Comparison of ENCODE assay signal across 9 cellular contexts in the genomic region with DNA sequence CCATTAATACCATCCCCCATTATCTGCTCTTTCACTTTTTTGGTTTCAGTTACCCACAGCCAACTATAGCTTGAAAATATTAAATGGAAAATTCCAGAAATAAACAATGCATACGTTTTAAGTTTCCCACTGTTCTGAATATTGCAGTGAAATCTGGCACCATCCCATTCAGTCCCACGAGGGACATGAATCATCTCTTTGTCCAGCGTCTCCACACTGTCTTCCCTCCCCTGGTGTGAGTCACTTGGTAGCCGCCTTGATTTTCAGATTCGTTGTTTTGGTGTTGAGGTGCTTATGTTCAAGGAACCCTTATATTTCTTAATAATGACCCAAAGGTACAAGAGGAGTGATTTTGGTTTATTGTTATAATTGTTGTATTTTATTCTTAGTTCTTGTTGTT.
DNase-seq lines count a peak whose midpoint lies in the region; ATAC-seq and TF ChIP-seq lines count a peak whose summit lies in the region.
"Had no signal": no experiment of that assay in that cellular context is flagged by ENCODE, and none has a peak within 500 bp of the region (broad histone marks: within the 10 kb centered on the region; RNA-seq: fewer than 3 reads in every experiment).

No MANE protein-coding gene starts in this region.

- H3K9me3 Mint-ChIP-seq in natural killer cell = no peaks in the 10 kb centered on the region

- H3K36me3 Mint-ChIP-seq in natural killer cell = no peaks in the 10 kb centered on the region

- no peak for TF ChIP-seq CTCF in right atrium auricular region (IDR thresholded peaks at IDR 0.05)
- TF ChIP-seq CTCF in natural killer cell (IDR thresholded peaks at IDR 0.05) = no peak

- DNase-seq in HK-2 (ENCODE audit: unreplicated experiment) (peak; percentile 40), amniotic stem cell (lab: John Stamatoyannopoulos, UW) (peak; percentile 61), right atrium auricular region (ENCODE audit: low spot score) (peak; percentile 63), smooth muscle cell of the brain vasculature (ENCODE audit: low read depth, low spot score) (peak; percentile 70), natural killer cell (no peak), NCI-H748 (lab: John Stamatoyannopoulos, UW; ENCODE audit: unreplicated experiment) (no peak)
- DNase-seq: activated T-cell treated with anti-CD3 and anti-CD28 coated beads, Interleukin-2, amount 50 U/mL, for 72 hours had no signal

- ATAC-seq in GM18520 (IDR thresholded peaks at IDR 0.05; ENCODE audit: unreplicated experiment) = no peak
- no peak for ATAC-seq in GM21528 (IDR thresholded peaks at IDR 0.05; ENCODE audit: low FRiP score, unreplicated experiment)
- ATAC-seq in natural killer cell = no peak
- ATAC-seq: activated T-cell treated with anti-CD3 and anti-CD28 coated beads, Interleukin-2, amount 50 U/mL, for 72 hours had no signal

- no peaks in the 10 kb centered on the region for H3K27me3 ChIP-seq in right atrium auricular region

- no peak overlapping the region for H3K27ac ChIP-seq in right atrium auricular region

- H3K4me3 ChIP-seq in right atrium auricular region = no peak overlapping the region

- peaks cover 17 to 18% of the 10 kb centered on the region in 2 donors for H3K4me1 Mint-ChIP-seq in natural killer cell

- no peaks in the 10 kb centered on the region for H3K9me3 ChIP-seq in right atrium auricular region

- no peak overlapping the region for H3K4me3 Mint-ChIP-seq in natural killer cell
- H3K4me3 Mint-ChIP-seq: activated T-cell treated with anti-CD3 and anti-CD28 coated beads, Interleukin-2, amount 50 U/mL, for 72 hours had no signal

- intact Hi-C loops in natural killer cell (cut with micrococcal nuclease) = no loop called here

- no peak overlapping the region for H3K27ac Mint-ChIP-seq in natural killer cell
- H3K27ac Mint-ChIP-seq: activated T-cell treated with anti-CD3 and anti-CD28 coated beads, Interleukin-2, amount 50 U/mL, for 72 hours had no signal

- no peaks in the 10 kb centered on the region for H3K36me3 ChIP-seq in right atrium auricular region

- no peaks in the 10 kb centered on the region for H3K4me1 ChIP-seq in right atrium auricular region

- H3K27me3 Mint-ChIP-seq in natural killer cell (ENCODE audit: low read depth in 2 of 2) = no peaks in the 10 kb centered on the region

Comparison
In these comparisons a context has a peak if more than half of its experiments do, and no peak if none do; other contexts are left out.
1. DNase-seq: peak in HK-2 (single experiment), amniotic stem cell (single experiment), right atrium auricular region (single experiment) and smooth muscle cell of the brain vasculature (single experiment); none in natural killer cell (single experiment) and NCI-H748 (single experiment).